In the genomic region with DNA sequence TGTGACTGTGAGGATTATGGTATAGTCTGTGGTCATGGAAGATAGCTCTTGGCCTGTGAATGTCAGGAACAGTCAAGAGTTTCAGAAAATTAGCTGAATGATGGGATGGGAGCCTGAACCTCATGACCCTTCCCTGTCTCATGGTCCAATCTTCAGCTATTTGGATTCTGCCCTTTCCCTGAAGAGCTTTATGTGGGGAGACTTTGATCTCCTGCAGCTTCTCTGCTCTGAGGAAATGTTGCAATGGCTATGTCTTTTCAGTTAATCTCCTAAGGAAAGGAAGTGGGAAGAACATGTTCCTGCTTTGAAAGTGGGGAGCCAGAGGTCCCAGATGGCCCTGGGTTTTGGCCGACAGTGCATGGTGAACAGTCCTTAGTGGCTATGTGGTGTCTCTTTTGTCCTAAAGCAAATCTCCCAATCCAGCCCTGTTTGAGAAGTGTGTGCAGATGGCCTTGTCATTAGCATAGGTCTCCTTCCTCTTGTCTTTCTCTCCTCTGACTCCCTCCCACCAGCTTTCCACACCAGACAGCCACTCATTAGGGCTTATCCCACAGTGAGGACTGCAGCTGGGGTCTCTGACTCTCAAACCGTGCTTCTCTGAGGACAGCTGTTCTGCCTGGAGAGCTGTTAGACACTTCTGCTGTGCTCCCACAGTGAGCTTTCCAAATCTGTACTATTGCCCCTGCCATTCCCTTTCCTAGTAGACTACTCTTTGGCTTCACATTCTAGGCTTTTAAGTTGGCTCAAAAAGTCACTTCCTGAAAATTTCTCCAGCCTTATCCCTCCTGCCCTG, we compare ENCODE assay signal across 22 cellular contexts.
DNase-seq lines count a peak whose midpoint lies in the region; ATAC-seq, FAIRE-seq and TF ChIP-seq lines count a peak whose summit lies in the region.
"Had no signal": no experiment of that assay in that cellular context is flagged by ENCODE, and none has a peak within 500 bp of the region (broad histone marks: within the 10 kb centered on the region; RNA-seq: fewer than 3 reads in every experiment).

No MANE protein-coding gene starts in this region.

- H3K9me3 ChIP-seq in right atrium auricular region (no peaks in the 10 kb centered on the region), mucosa of descending colon (no peaks in the 10 kb centered on the region), aorta (ENCODE audit: control insufficient read depth, low read length) (no peaks in the 10 kb centered on the region)
- H3K9me3 ChIP-seq: neutrophil, transverse colon had no signal

- no peak for TF ChIP-seq CTCF in right atrium auricular region (IDR thresholded peaks at IDR 0.05)
- no peak for TF ChIP-seq CTCF in bronchial epithelial cell (IDR thresholded peaks at IDR 0.05; ENCODE audit: insufficient read depth, low read length, severe bottlenecking)
- TF ChIP-seq CTCF in mucosa of descending colon (IDR thresholded peaks at IDR 0.05) = no peak
- no peak for TF ChIP-seq CTCF in GM13977 (IDR thresholded peaks at IDR 0.05; ENCODE audit: extremely low read depth, insufficient read depth, missing control alignments)

- ATAC-seq in Right ventricle myocardium inferior (peak; percentile 16), mucosa of descending colon (peak; percentile 34), aorta (ENCODE audit: low FRiP score) (peak; percentile 19)
- ATAC-seq in activated CD8-positive, alpha-beta T cell treated with anti-CD3 and anti-CD28 coated beads, Interleukin-2, amount 10 ng/mL, durations not matched to agents 7 days and 5 days = no peak
- ATAC-seq: activated T-cell treated with anti-CD3 and anti-CD28 coated beads, Interleukin-2, amount 50 U/mL, for 4 hours; PC-3; stimulated activated effector memory CD8-positive, alpha-beta T cell treated with anti-CD3 and anti-CD28 coated beads, Interleukin-12 subunit alpha, Interleukin-12 subunit beta, amount 100 ng/mL, for 72 hours had no signal

- in situ Hi-C loops in GM13977 (cut with MboI; ENCODE audit: low pct_unique_long_range_greater_than_20kb, low sequenced_read_pairs, unreplicated experiment) = no loop called here

- peaks cover 12% of the 10 kb centered on the region for H3K27me3 Mint-ChIP-seq in activated CD8-positive, alpha-beta T cell treated with anti-CD3 and anti-CD28 coated beads, Interleukin-2, amount 10 ng/mL, durations not matched to agents 7 days and 5 days (ENCODE audit: low read depth)

- no peaks in the 10 kb centered on the region for H3K9me3 Mint-ChIP-seq in activated CD8-positive, alpha-beta T cell treated with anti-CD3 and anti-CD28 coated beads, Interleukin-2, amount 10 ng/mL, durations not matched to agents 7 days and 5 days (ENCODE audit: insufficient read depth)
- H3K9me3 Mint-ChIP-seq: activated naive CD4-positive, alpha-beta T cell treated with anti-CD3 and anti-CD28 coated beads, Interleukin-2, amount 10 ng/mL, durations not matched to agents 7 days and 5 days; activated T-cell treated with anti-CD3 and anti-CD28 coated beads, Interleukin-2, amount 50 U/mL, for 4 hours; stimulated activated effector memory CD8-positive, alpha-beta T cell treated with anti-CD3 and anti-CD28 coated beads, Interleukin-12 subunit alpha, Interleukin-12 subunit beta, amount 100 ng/mL, for 72 hours; T-helper 2 cell treated with Interferon-gamma antibody and Interleukin-4, amounts not matched to agents 5 μg/mL and 100 μg/mL, for 36 hours had no signal

- WGBS in aorta, 2 donors = 69% methylated on average over 2 of the region's 2 CpGs

- H3K4me3 Mint-ChIP-seq in activated CD8-positive, alpha-beta T cell treated with anti-CD3 and anti-CD28 coated beads, Interleukin-2, amount 10 ng/mL, durations not matched to agents 7 days and 5 days = no peak overlapping the region
- H3K4me3 Mint-ChIP-seq: activated naive CD4-positive, alpha-beta T cell treated with anti-CD3 and anti-CD28 coated beads, Interleukin-2, amount 10 ng/mL, durations not matched to agents 7 days and 5 days; activated T-cell treated with anti-CD3 and anti-CD28 coated beads, Interleukin-2, amount 50 U/mL, for 4 hours; B cell; stimulated activated effector memory CD8-positive, alpha-beta T cell treated with anti-CD3 and anti-CD28 coated beads, Interleukin-12 subunit alpha, Interleukin-12 subunit beta, amount 100 ng/mL, for 72 hours; T-helper 2 cell treated with Interferon-gamma antibody and Interleukin-4, amounts not matched to agents 5 μg/mL and 100 μg/mL, for 36 hours had no signal

- H3K4me1 ChIP-seq in right atrium auricular region (no peaks in the 10 kb centered on the region), mucosa of descending colon (ENCODE audit: low read depth) (peaks cover 9% of the 10 kb centered on the region), aorta (ENCODE audit: control insufficient read depth in 1 of 2, insufficient read depth in 2 of 2, low read length in 2 of 2) (peaks cover 4% of the 10 kb centered on the region in 2 donors)

- no peaks in the 10 kb centered on the region for H3K36me3 Mint-ChIP-seq in activated CD8-positive, alpha-beta T cell treated with anti-CD3 and anti-CD28 coated beads, Interleukin-2, amount 10 ng/mL, durations not matched to agents 7 days and 5 days (ENCODE audit: low read depth)
- H3K36me3 Mint-ChIP-seq: activated naive CD4-positive, alpha-beta T cell treated with anti-CD3 and anti-CD28 coated beads, Interleukin-2, amount 10 ng/mL, durations not matched to agents 7 days and 5 days; stimulated activated effector memory CD8-positive, alpha-beta T cell treated with anti-CD3 and anti-CD28 coated beads, Interleukin-12 subunit alpha, Interleukin-12 subunit beta, amount 100 ng/mL, for 72 hours had no signal

- no peak overlapping the region for H3K27ac Mint-ChIP-seq in activated CD8-positive, alpha-beta T cell treated with anti-CD3 and anti-CD28 coated beads, Interleukin-2, amount 10 ng/mL, durations not matched to agents 7 days and 5 days
- H3K27ac Mint-ChIP-seq: activated naive CD4-positive, alpha-beta T cell treated with anti-CD3 and anti-CD28 coated beads, Interleukin-2, amount 10 ng/mL, durations not matched to agents 7 days and 5 days; B cell; stimulated activated effector memory CD8-positive, alpha-beta T cell treated with anti-CD3 and anti-CD28 coated beads, Interleukin-12 subunit alpha, Interleukin-12 subunit beta, amount 100 ng/mL, for 72 hours; T-helper 2 cell treated with Interferon-gamma antibody and Interleukin-4, amounts not matched to agents 5 μg/mL and 100 μg/mL, for 36 hours had no signal

- FAIRE-seq in bronchial epithelial cell (lab: Jason Lieb, UNC) = peak; percentile 60
- FAIRE-seq: H54, keratinocyte had no signal

- POLR2A ChIA-PET in activated CD8-positive, alpha-beta T cell treated with anti-CD3 and anti-CD28 coated beads, Interleukin-2, amount 10 ng/mL, durations not matched to agents 7 days and 5 days (lab: Charles Lee) = no interaction called here

- H3K4me3 ChIP-seq in right atrium auricular region (no peak overlapping the region), bronchial epithelial cell (ENCODE audit: low read depth, low read length) (no peak overlapping the region), mucosa of descending colon (no peak overlapping the region), aorta (ENCODE audit: low read length in 2 of 2) (no peak overlapping the region)
- H3K4me3 ChIP-seq: coronary artery, transverse colon had no signal

- H3K27ac ChIP-seq in right atrium auricular region = no peak overlapping the region
- peak overlapping the region in 1 of 2 donors; percentile 12 for H3K27ac ChIP-seq in aorta (ENCODE audit: low read depth in 1 of 2, low read length in 2 of 2)
- H3K27ac ChIP-seq: neutrophil had no signal

- H3K27me3 ChIP-seq in right atrium auricular region = no peaks in the 10 kb centered on the region
- H3K27me3 ChIP-seq in bronchial epithelial cell (ENCODE audit: control insufficient read depth, insufficient read depth, low read length) = peaks cover 3% of the 10 kb centered on the region
- H3K27me3 ChIP-seq in aorta (ENCODE audit: control insufficient read depth in 1 of 2, insufficient read depth in 2 of 2, low read length in 1 of 2) = no peaks in the 10 kb centered on the region
- H3K27me3 ChIP-seq: neutrophil, transverse colon had no signal

- intact Hi-C loops in Right ventricle myocardium inferior (cut with DNase I) (no loop called here), mucosa of descending colon (cut with DNase I, micrococcal nuclease) (no loop called here), aorta (cut with DNase I) (no loop called here)

- DNase-seq in Right ventricle myocardium inferior (ENCODE audit: missing footprints) (no peak), right atrium auricular region (ENCODE audit: low spot score) (no peak), bronchial epithelial cell (ENCODE audit: low read depth) (no peak), mucosa of descending colon (no peak), aorta (no peak), GM13977 (ENCODE audit: low spot score) (no peak), H4 (ENCODE audit: low spot score) (no peak)
- DNase-seq in activated CD8-positive, alpha-beta T cell treated with anti-CD3 and anti-CD28 coated beads, Interleukin-2, amount 10 ng/mL, durations not matched to agents 7 days and 5 days = no peak
- DNase-seq: activated naive CD4-positive, alpha-beta T cell treated with anti-CD3 and anti-CD28 coated beads, Interleukin-2, amount 10 ng/mL, durations not matched to agents 7 days and 5 days; activated T-cell treated with anti-CD3 and anti-CD28 coated beads, Interleukin-2, amount 50 U/mL, for 4 hours; Calu3; NCI-H1105; PC-3; retina; transverse colon had no signal

- H3K4me1 Mint-ChIP-seq in activated CD8-positive, alpha-beta T cell treated with anti-CD3 and anti-CD28 coated beads, Interleukin-2, amount 10 ng/mL, durations not matched to agents 7 days and 5 days (ENCODE audit: low read depth) = no peaks in the 10 kb centered on the region
- H3K4me1 Mint-ChIP-seq: activated naive CD4-positive, alpha-beta T cell treated with anti-CD3 and anti-CD28 coated beads, Interleukin-2, amount 10 ng/mL, durations not matched to agents 7 days and 5 days; B cell; stimulated activated effector memory CD8-positive, alpha-beta T cell treated with anti-CD3 and anti-CD28 coated beads, Interleukin-12 subunit alpha, Interleukin-12 subunit beta, amount 100 ng/mL, for 72 hours had no signal

- no peaks in the 10 kb centered on the region for H3K36me3 ChIP-seq in right atrium auricular region
- no peaks in the 10 kb centered on the region for H3K36me3 ChIP-seq in bronchial epithelial cell (ENCODE audit: control insufficient read depth, insufficient read depth, low read length)
- no peaks in the 10 kb centered on the region for H3K36me3 ChIP-seq in mucosa of descending colon (ENCODE audit: low read depth)
- H3K36me3 ChIP-seq in aorta (ENCODE audit: control insufficient read depth in 1 of 2, insufficient read depth in 2 of 2, low read length in 1 of 2) = peaks cover 0 to 6% of the 10 kb centered on the region in 2 donors
- H3K36me3 ChIP-seq: neutrophil, transverse colon had no signal

- CTCF ChIA-PET in activated CD8-positive, alpha-beta T cell treated with anti-CD3 and anti-CD28 coated beads, Interleukin-2, amount 10 ng/mL, durations not matched to agents 7 days and 5 days (lab: Charles Lee) = no interaction called here
